In genomic region chr1:46396429-46397398, GRCh38 we compare ENCODE assay signal across 21 cellular contexts. TPM values are rescaled to one million over a fixed set of nuclear protein-coding genes. Genes with fewer than 3 reads are reported as not detected.
A peak's percentile ranks its signal among the peaks of the same experiment; 100 is the strongest.
DNase-seq lines count a peak whose midpoint lies in the region; ATAC-seq, FAIRE-seq and TF ChIP-seq lines count a peak whose summit lies in the region.
"Had no signal": no experiment of that assay in that cellular context is flagged by ENCODE, and none has a peak within 500 bp of the region (broad histone marks: within the 10 kb centered on the region; RNA-seq: fewer than 3 reads in every experiment).

No MANE protein-coding gene starts in this region.

- no peak overlapping the region for H3K4ac ChIP-seq in H1 (replicated peaks; ENCODE audit: insufficient read length, low read depth, low read length)

- no peak overlapping the region for H3K56ac ChIP-seq in H1 (replicated peaks; ENCODE audit: insufficient read length, low read depth, low read length)

- H3K4me1 ChIP-seq in H1 (replicated peaks in 1 of 4; ENCODE audit: control insufficient read depth in 3 of 4, insufficient read depth in 4 of 4, low read length in 3 of 4) (peaks cover 7 to 21% (median 12%) of the 10 kb centered on the region in 4 experiments), psoas muscle (peaks cover 32% of the 10 kb centered on the region)

- no peak for TF ChIP-seq RAD21 in H1 (IDR thresholded peaks at IDR 0.05 in 1 of 2, conservative IDR thresholded peaks at IDR 0.05 in 1 of 2; ENCODE audit: low read depth in 2 of 2, low read length in 2 of 2)

- no peak for TF ChIP-seq POLR2A in H1 (IDR thresholded peaks at IDR 0.05; ENCODE audit: control extremely low read depth in 1 of 2, low read depth in 2 of 2, low read length in 2 of 2)

- no peak for TF ChIP-seq EP300 in H1 (IDR thresholded peaks at IDR 0.05; ENCODE audit: borderline replicate concordance in 1 of 2, low read depth in 2 of 2, low read length in 2 of 2)

- H2AK5ac ChIP-seq in H1 (ENCODE audit: low read depth, low read length), result 0 out of 2 replicates have a peak overlapping the region, but pooled peaks have one; percentile 39

- ATAC-seq in psoas muscle (no peak), HG03460 (IDR thresholded peaks at IDR 0.05; ENCODE audit: unreplicated experiment) (no peak)
- ATAC-seq in stimulated activated naive CD8-positive, alpha-beta T cell treated with anti-CD3 and anti-CD28 coated beads, Interleukin-15, Interleukin-2, amounts not matched to agents 100 U/mL and 50 U/mL, for 24 hours, result no peak
- ATAC-seq: activated T-cell treated with anti-CD3 and anti-CD28 coated beads, Interleukin-2, amount 50 U/mL, for 4 hours; right lobe of liver; T-cell had no signal

- no peak for TF ChIP-seq CTCF in H1 (IDR thresholded peaks at IDR 0.05; ENCODE audit: control extremely low read depth in 1 of 3, insufficient read depth in 1 of 3, low read depth in 1 of 3, low read length in 3 of 3)
- no peak for TF ChIP-seq CTCF in psoas muscle (IDR thresholded peaks at IDR 0.05)

- WGBS in H1 (ENCODE audit: extremely low coverage in 1 of 2, insufficient coverage in 1 of 2, insufficient read length in 1 of 2, insufficient replicate concordance in 2 of 2, low coverage in 1 of 2, low lambda C conversion rate in 2 of 2, missing lambda C conversion rate in 1 of 2), 2 experiments, result 83% methylated on average over 12 of the region's 12 CpGs; no CpG with 5 or more reads in 1 of the 2 experiments
- 71 to 85% (median 75%) methylated on average over 12 of the region's 12 CpGs for WGBS in psoas muscle, 3 donors

- H2BK20ac ChIP-seq in H1 (ENCODE audit: low read length), result no peak overlapping the region

- H3K79me2 ChIP-seq in H1 (ENCODE audit: control insufficient read depth in 1 of 2, insufficient read depth in 2 of 2, low read length in 2 of 2), result peaks cover 0 to 31% of the 10 kb centered on the region in 2 experiments; a peak in 2 of 4 replicates

- H2BK120ac ChIP-seq in H1 (replicated peaks; ENCODE audit: low read depth, low read length), result no peak overlapping the region

- intact Hi-C loops in psoas muscle (cut with DNase I), result no loop called here

- H3K23ac ChIP-seq in H1 (ENCODE audit: insufficient read length), result no peak overlapping the region

- H3K18ac ChIP-seq in H1 (ENCODE audit: extremely low read depth, low read length), result no peak overlapping the region

- peaks cover 1 to 8% of the 10 kb centered on the region in 2 experiments for H4K20me1 ChIP-seq in H1 (replicated peaks in 1 of 2; ENCODE audit: control insufficient read depth in 1 of 2, insufficient read depth in 2 of 2, low read length in 2 of 2)

- H3K23me2 ChIP-seq in H1 (ENCODE audit: low read depth, low read length), result peaks cover 12% of the 10 kb centered on the region

- no peaks in the 10 kb centered on the region; the same call in 1 of the 2 replicates for H3K79me1 ChIP-seq in H1 (ENCODE audit: low read depth, low read length)

- H4K91ac ChIP-seq in H1 (replicated peaks; ENCODE audit: insufficient read length, low read length), result no peak overlapping the region

- peak overlapping the region; percentile 46; the same call in 1 of the 2 replicates for H2BK15ac ChIP-seq in H1 (ENCODE audit: low read length)

- peak; percentile 77 for DNase-seq in DMS153 treated with DMSO at 0.1 percent for 48 hours (lab: John Stamatoyannopoulos, UW; ENCODE audit: unreplicated experiment)
- DNase-seq in NCI-H2029 (lab: John Stamatoyannopoulos, UW), result peak; percentile 83
- no peak for DNase-seq in H1 (ENCODE audit: low read depth in 1 of 2, low spot score in 2 of 2)
- no peak for DNase-seq in psoas muscle
- DNase-seq in kidney tubule cell (ENCODE audit: low spot score), result no peak
- no peak for DNase-seq in stimulated activated naive CD8-positive, alpha-beta T cell treated with anti-CD3 and anti-CD28 coated beads, Interleukin-15, Interleukin-2, amounts not matched to agents 100 U/mL and 50 U/mL, for 24 hours
- DNase-seq: activated CD4-positive, alpha-beta memory T cell treated with anti-CD3 and anti-CD28 coated beads for 36 hours; activated naive CD8-positive, alpha-beta T cell treated with anti-CD3 and anti-CD28 coated beads for 36 hours; activated T-cell treated with anti-CD3 and anti-CD28 coated beads, Interleukin-2, amount 50 U/mL, for 4 hours; C1 segment of cervical spinal cord; DMS79 treated with DMSO at 0.1 percent for 48 hours; effector CD8-positive, alpha-beta T cell; mesenchymal stem cell; NCI-H1694 treated with DMSO at 0.1 percent for 48 hours; right lobe of liver; T-cell; WERI-Rb-1 had no signal

- H3K27ac ChIP-seq in H1 (ENCODE audit: low read depth, low read length) (no peak overlapping the region), psoas muscle (peak overlapping the region; percentile 23)
- H3K27ac ChIP-seq: breast epithelium, KMS-11, right lobe of liver, WERI-Rb-1 had no signal

- H3K4me3 ChIP-seq in H1 (ENCODE audit: extremely low read depth in 1 of 4, insufficient read depth in 2 of 4, low read depth in 3 of 4, low read length in 4 of 4) (no peak overlapping the region), psoas muscle (no peak overlapping the region)
- H3K4me3 ChIP-seq: breast epithelium, right lobe of liver had no signal

- CTCF ChIA-PET in H1 (lab: Charles Lee; ENCODE audit: partially characterized antibody), result interaction anchor here (8.3 kb wide), 1 partner anchor 15 kb away, joined by 64 read pairs; no protein-coding TSS in a partner anchor

- H2AFZ ChIP-seq in H1 (ENCODE audit: low read length), result no peak overlapping the region

- H4K8ac ChIP-seq in H1 (ENCODE audit: extremely low read depth, insufficient read depth, low read length), result no peak overlapping the region

- H3K27me3 ChIP-seq in H1 (replicated peaks in 1 of 4; ENCODE audit: control insufficient read depth in 3 of 4, extremely low read depth in 1 of 4, insufficient read depth in 3 of 4, low read length in 3 of 4) (peaks cover 0 to 2% (median under 1%) of the 10 kb centered on the region in 4 experiments; a peak in 2 of 7 replicates), psoas muscle (ENCODE audit: insufficient read depth in 3 of 3, low read length in 2 of 3) (no peaks in the 10 kb centered on the region)
- H3K27me3 ChIP-seq: breast epithelium, right lobe of liver had no signal

- no peak overlapping the region for H4K5ac ChIP-seq in H1 (ENCODE audit: insufficient read length, low read depth, low read length)

- H3K9ac ChIP-seq in H1 (replicated peaks in 1 of 4; ENCODE audit: extremely low read depth in 1 of 4, low read depth in 3 of 4, low read length in 3 of 4), result no peak overlapping the region
- H3K9ac ChIP-seq: KMS-11 had no signal

- H3K14ac ChIP-seq in H1 (ENCODE audit: insufficient read length), result no peak overlapping the region

- POLR2A ChIA-PET in H1 (lab: Charles Lee; ENCODE audit: partially characterized antibody), result interaction anchor here (0.6 kb wide), 1 partner anchor 56 kb away, joined by 3 read pairs; the partner anchor contains the start of gene NSUN4

- no peak overlapping the region for H2BK5ac ChIP-seq in H1 (ENCODE audit: low read depth, low read length)

- no peaks in the 10 kb centered on the region for H3K9me3 ChIP-seq in H1 (ENCODE audit: insufficient read depth in 2 of 2, low read depth in 1 of 2, low read length in 1 of 2)
- H3K9me3 ChIP-seq in psoas muscle, result no peaks in the 10 kb centered on the region
- H3K9me3 ChIP-seq: right lobe of liver had no signal

- H3K36me3 ChIP-seq in H1 (ENCODE audit: control insufficient read depth in 2 of 4, insufficient read depth in 4 of 4, low read length in 3 of 4), result no peaks in the 10 kb centered on the region
- H3K36me3 ChIP-seq in psoas muscle (ENCODE audit: insufficient read depth in 1 of 2, low read depth in 1 of 2), result no peaks in the 10 kb centered on the region
- H3K36me3 ChIP-seq: breast epithelium, right lobe of liver, WERI-Rb-1 had no signal

- H2BK12ac ChIP-seq in H1 (ENCODE audit: low read depth, low read length), result no peak overlapping the region

- no peak for FAIRE-seq in H1 (lab: Jason Lieb, UNC)
- FAIRE-seq: GM18507 had no signal

- no peak overlapping the region for H3K4me2 ChIP-seq in H1 (ENCODE audit: insufficient read depth in 1 of 2, low read depth in 2 of 2, low read length in 2 of 2)
- H3K4me2 ChIP-seq: KMS-11 had no signal

TF ChIP-seq in H1, 55 proteins besides CTCF, POLR2A, EP300 and RAD21 (continues in another document):
- TF ChIP-seq TAF7 (optimal IDR thresholded peaks at IDR 0.05; ENCODE audit: borderline replicate concordance, low read depth, low read length), result no peak
- no peak for TF ChIP-seq FOSL1 (IDR thresholded peaks at IDR 0.05; ENCODE audit: insufficient read depth, low read depth, low read length)
- TF ChIP-seq POU5F1 (IDR thresholded peaks at IDR 0.05; ENCODE audit: low read depth, low read length), result no peak
- TF ChIP-seq CREB1 (IDR thresholded peaks at IDR 0.05), result no peak
- no peak for TF ChIP-seq BACH1 (IDR thresholded peaks at IDR 0.05; ENCODE audit: low read length)
- TF ChIP-seq SRF (IDR thresholded peaks at IDR 0.05; ENCODE audit: low read depth, low read length), result no peak
- no peak for TF ChIP-seq RXRA (IDR thresholded peaks at IDR 0.05; ENCODE audit: insufficient read depth, low read depth, low read length)

RNA-seq across cellular contexts. Expression of gene FAAH, which starts 2.6 kb away (rescaled TPM):
- 43.5 and 47.3 TPM in 2 replicates for total RNA-seq in H1 (2021; fragmentation: NEBNext Ultra II Directional; extraction: Animal tissue kit (Norgen Biotek cat#: 25700))
- polyA plus RNA-seq in H1 (2011; rRNA removed) (41.2 and 67.2 TPM in 2 replicates), psoas muscle (1 to 10 TPM; 1.6 to 5.7 (median 5.1) TPM)
- 55.2 TPM for polyA plus RNA-seq in H1 (2011; cell fraction: cytosol; rRNA removed)
- polyA plus RNA-seq in H1 (2011; cell fraction: nucleus; rRNA removed), result 219 TPM
- polyA plus RNA-seq in H1 (2012, experiment 1 of 2), result 49.6 to 60.3 TPM (median 56.9 TPM) in 4 replicates
- polyA plus RNA-seq in H1 (2012, experiment 2 of 2), result 29.1 TPM
- polyA plus RNA-seq in H1 (2013, experiment 1 of 2), result 11.5 TPM
- 10.3 TPM for polyA plus RNA-seq in H1 (2013, experiment 2 of 2)
- polyA minus RNA-seq in H1 (2011; rRNA and poly(A)+ RNA removed), result 25.1 and 26.5 TPM in 2 replicates
- polyA minus RNA-seq in H1 (2011; cell fraction: cytosol; rRNA and poly(A)+ RNA removed), result 23.8 TPM
- 51.8 TPM for polyA minus RNA-seq in H1 (2011; cell fraction: nucleus; rRNA and poly(A)+ RNA removed)
- 10 to 100 TPM in 1 of 4 donors, 1 to 10 TPM in 3; 5.0 to 11.0 (median 7.6) TPM for total RNA-seq in psoas muscle

RNA-seq across cellular contexts. Expression of gene NSUN4, which starts 56.1 kb away (rescaled TPM):
- total RNA-seq in H1 (2021; fragmentation: NEBNext Ultra II Directional; extraction: Animal tissue kit (Norgen Biotek cat#: 25700)), result 13.7 and 15.7 TPM in 2 replicates
- 9.7 and 12.2 TPM in 2 replicates for polyA plus RNA-seq in H1 (2011; rRNA removed)
- 14.8 TPM for polyA plus RNA-seq in H1 (2011; cell fraction: cytosol; rRNA removed)
- polyA plus RNA-seq in H1 (2011; cell fraction: nucleus; rRNA removed), result 19.8 TPM
- polyA plus RNA-seq in H1 (2012, experiment 1 of 2), result 10.3 to 13.3 TPM (median 11.7 TPM) in 4 replicates
- 7.3 TPM for polyA plus RNA-seq in H1 (2012, experiment 2 of 2)
- 14.2 TPM for polyA plus RNA-seq in H1 (2013, experiment 1 of 2)
- 14.1 TPM for polyA plus RNA-seq in H1 (2013, experiment 2 of 2)
- polyA minus RNA-seq in H1 (2011; rRNA and poly(A)+ RNA removed), result 40.3 and 52.7 TPM in 2 replicates
- 12.5 TPM for polyA minus RNA-seq in H1 (2011; cell fraction: cytosol; rRNA and poly(A)+ RNA removed)
- polyA minus RNA-seq in H1 (2011; cell fraction: nucleus; rRNA and poly(A)+ RNA removed), result 22.4 TPM
- 10 to 100 TPM; 13.3 to 25.3 (median 20.9) TPM for total RNA-seq in psoas muscle
- polyA plus RNA-seq in psoas muscle, result 10 to 100 TPM in 2 of 3 donors, 1 to 10 TPM in 1; 9.4 to 16.3 (median 10.7) TPM

Comparison
In these comparisons a context has a peak if more than half of its experiments do, and no peak if none do; other contexts are left out.
1. DNase-seq: peak in DMS153 treated with DMSO at 0.1 percent for 48 hours (single experiment) and NCI-H2029 (single experiment); none in H1 (0 of 2), psoas muscle (0 of 2), kidney tubule cell (single experiment) and stimulated activated naive CD8-positive, alpha-beta T cell treated with anti-CD3 and anti-CD28 coated beads, Interleukin-15, Interleukin-2, amounts not matched to agents 100 U/mL and 50 U/mL, for 24 hours (single experiment).